In the genomic region with DNA sequence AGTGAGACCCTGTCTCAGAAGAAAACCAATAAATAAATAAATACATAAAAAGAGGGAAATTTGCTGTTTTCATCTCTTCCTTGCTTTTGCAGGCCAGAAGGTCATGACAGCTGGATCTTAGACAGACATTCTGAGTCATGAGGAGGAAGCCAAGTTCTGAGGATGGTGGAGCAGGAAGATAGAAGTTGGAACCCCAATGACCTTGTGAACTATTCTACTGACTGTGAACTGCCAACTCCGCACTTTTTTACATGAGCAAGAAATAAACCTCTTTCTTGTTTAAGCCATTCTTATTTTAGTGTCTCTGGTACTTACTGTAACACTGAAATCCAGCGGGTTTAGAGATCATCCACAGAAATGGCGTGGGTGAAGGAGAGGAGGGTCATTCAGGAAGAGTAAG, we compare ENCODE assay signal across 21 cellular contexts. TPM values are rescaled to one million over a fixed set of nuclear protein-coding genes. Genes with fewer than 3 reads are reported as not detected.
A peak's percentile ranks its signal among the peaks of the same experiment; 100 is the strongest.
DNase-seq lines count a peak whose midpoint lies in the region; ATAC-seq and TF ChIP-seq lines count a peak whose summit lies in the region.
"Had no signal": no experiment of that assay in that cellular context is flagged by ENCODE, and none has a peak within 500 bp of the region (broad histone marks: within the 10 kb centered on the region; RNA-seq: fewer than 3 reads in every experiment).

No MANE protein-coding gene starts in this region.

- DNase-seq in left ventricle myocardium superior (no peak), left ventricle myocardium inferior (no peak), MV-4-11 (lab: John Stamatoyannopoulos, UW) (peak; percentile 45), DMS153 (lab: John Stamatoyannopoulos, UW) (no peak), amygdala (lab: John Stamatoyannopoulos, UW) (no peak)
- DNase-seq in stimulated activated effector memory CD8-positive, alpha-beta T cell treated with anti-CD3 and anti-CD28 coated beads, Interleukin-12 subunit alpha, Interleukin-12 subunit beta, amount 100 ng/mL, for 72 hours (ENCODE audit: low spot score in 2 of 2) = no peak
- no peak for DNase-seq in NK-92 treated with Interleukin-12 subunit alpha and Interleukin-12 subunit beta, amount 100 ng/mL, for 24 hours (lab: John Stamatoyannopoulos, UW)
- DNase-seq: activated CD4-positive, alpha-beta T cell treated with anti-CD3 and anti-CD28 coated beads for 4 hours; amniotic stem cell; Calu3; heart right ventricle; NCI-H2171; NCI-H526; stimulated activated CD4-positive, alpha-beta T cell treated with anti-CD3 and anti-CD28 coated beads, Interleukin-4, amount 100 ng/mL, for 1 hour had no signal

- no peaks in the 10 kb centered on the region for H3K27me3 Mint-ChIP-seq in activated naive CD8-positive, alpha-beta T cell

- peaks cover 6% of the 10 kb centered on the region for H3K9me3 Mint-ChIP-seq in activated naive CD8-positive, alpha-beta T cell (ENCODE audit: low read depth)
- peaks cover 7% of the 10 kb centered on the region for H3K9me3 Mint-ChIP-seq in stimulated activated effector memory CD8-positive, alpha-beta T cell treated with anti-CD3 and anti-CD28 coated beads, Interleukin-12 subunit alpha, Interleukin-12 subunit beta, amount 100 ng/mL, for 72 hours

- peaks cover 9% of the 10 kb centered on the region for H3K27me3 ChIP-seq in left ventricle myocardium inferior (ENCODE audit: low read depth)
- H3K27me3 ChIP-seq: heart right ventricle, neutrophil had no signal

- peaks cover 23% of the 10 kb centered on the region for H3K36me3 Mint-ChIP-seq in activated naive CD8-positive, alpha-beta T cell
- H3K36me3 Mint-ChIP-seq in stimulated activated effector memory CD8-positive, alpha-beta T cell treated with anti-CD3 and anti-CD28 coated beads, Interleukin-12 subunit alpha, Interleukin-12 subunit beta, amount 100 ng/mL, for 72 hours = peaks cover 6% of the 10 kb centered on the region

- H3K27ac Mint-ChIP-seq in activated naive CD8-positive, alpha-beta T cell = peak overlapping the region; percentile 98
- H3K27ac Mint-ChIP-seq in stimulated activated effector memory CD8-positive, alpha-beta T cell treated with anti-CD3 and anti-CD28 coated beads, Interleukin-12 subunit alpha, Interleukin-12 subunit beta, amount 100 ng/mL, for 72 hours = peak overlapping the region; percentile 89

- no peak for TF ChIP-seq CTCF in left ventricle myocardium inferior (IDR thresholded peaks at IDR 0.05; ENCODE audit: borderline replicate concordance)

- no peaks in the 10 kb centered on the region for H3K36me3 ChIP-seq in left ventricle myocardium inferior
- H3K36me3 ChIP-seq: heart right ventricle, neutrophil had no signal

- ATAC-seq in left ventricle myocardium superior = peak; percentile 30
- no peak for ATAC-seq in stimulated activated effector memory CD8-positive, alpha-beta T cell treated with anti-CD3 and anti-CD28 coated beads, Interleukin-12 subunit alpha, Interleukin-12 subunit beta, amount 100 ng/mL, for 72 hours
- ATAC-seq: SK-N-SH treated with all-trans-retinoic acid at 6 μM for 48 hours had no signal

- no peak overlapping the region for H3K4me3 ChIP-seq in left ventricle myocardium inferior
- H3K4me3 ChIP-seq: heart right ventricle, smooth muscle cell had no signal

- H3K4me3 Mint-ChIP-seq in activated naive CD8-positive, alpha-beta T cell = peak overlapping the region; percentile 58
- peak overlapping the region; percentile 2 for H3K4me3 Mint-ChIP-seq in stimulated activated effector memory CD8-positive, alpha-beta T cell treated with anti-CD3 and anti-CD28 coated beads, Interleukin-12 subunit alpha, Interleukin-12 subunit beta, amount 100 ng/mL, for 72 hours

- H3K9me3 ChIP-seq in left ventricle myocardium inferior (replicated peaks) = no peaks in the 10 kb centered on the region
- H3K9me3 ChIP-seq: heart right ventricle, neutrophil had no signal

- peaks cover 97% of the 10 kb centered on the region for H3K4me1 Mint-ChIP-seq in activated naive CD8-positive, alpha-beta T cell (ENCODE audit: low read depth)
- peaks cover 88% of the 10 kb centered on the region for H3K4me1 Mint-ChIP-seq in stimulated activated effector memory CD8-positive, alpha-beta T cell treated with anti-CD3 and anti-CD28 coated beads, Interleukin-12 subunit alpha, Interleukin-12 subunit beta, amount 100 ng/mL, for 72 hours

- H3K4me1 ChIP-seq in left ventricle myocardium inferior = no peaks in the 10 kb centered on the region

- H3K27ac ChIP-seq in left ventricle myocardium inferior (replicated peaks) = no peak overlapping the region
- H3K27ac ChIP-seq: HL-60, neutrophil, RWPE1 had no signal

- intact Hi-C loops in left ventricle myocardium superior (cut with micrococcal nuclease) (no loop called here), left ventricle myocardium inferior (cut with micrococcal nuclease) (no loop called here)

RNA-seq across cellular contexts. Expression of a gene that starts 8.4 kb away (rescaled TPM):
- 2.8 TPM for total RNA-seq in left ventricle myocardium superior
- total RNA-seq in left ventricle myocardium inferior = 3.6 TPM
- total RNA-seq: Calu3, M059J, smooth muscle cell had no signal

RNA-seq across cellular contexts. Expression of a gene that starts 47.8 kb away (rescaled TPM):
- total RNA-seq in left ventricle myocardium superior (0.59 TPM), left ventricle myocardium inferior (0.22 TPM)
- total RNA-seq: Calu3, M059J, smooth muscle cell had no signal
